8 cellular contexts compared by ENCODE assay signal in genomic region chr1:155208656-155209372, GRCh38. TPM values are rescaled to one million over a fixed set of nuclear protein-coding genes. Genes with fewer than 3 reads are reported as not detected.
DNase-seq lines count a peak whose midpoint lies in the region; ATAC-seq and TF ChIP-seq lines count a peak whose summit lies in the region.

A gene with protein sequence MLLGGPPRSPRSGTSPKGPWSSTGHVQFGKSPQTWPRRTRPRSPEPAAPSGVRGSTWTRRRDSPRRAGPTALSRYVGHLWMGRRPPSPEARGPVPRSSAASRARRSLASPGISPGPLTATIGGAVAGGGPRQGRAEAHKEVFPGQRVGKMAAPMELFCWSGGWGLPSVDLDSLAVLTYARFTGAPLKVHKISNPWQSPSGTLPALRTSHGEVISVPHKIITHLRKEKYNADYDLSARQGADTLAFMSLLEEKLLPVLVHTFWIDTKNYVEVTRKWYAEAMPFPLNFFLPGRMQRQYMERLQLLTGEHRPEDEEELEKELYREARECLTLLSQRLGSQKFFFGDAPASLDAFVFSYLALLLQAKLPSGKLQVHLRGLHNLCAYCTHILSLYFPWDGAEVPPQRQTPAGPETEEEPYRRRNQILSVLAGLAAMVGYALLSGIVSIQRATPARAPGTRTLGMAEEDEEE (plus strand): TSS chr1:155208695. CDS start chr1:155208805, 110 bp downstream.

- H3K4me1 ChIP-seq in SJCRH30 (no peaks in the 10 kb centered on the region; the same call in none of the 2 replicates), foreskin keratinocyte (peaks cover 12% of the 10 kb centered on the region), neuron (ENCODE audit: insufficient read depth, low read length) (peaks cover 30% of the 10 kb centered on the region), subcutaneous abdominal adipose tissue (ENCODE audit: control insufficient read depth in 5 of 5, insufficient read depth in 5 of 5, low read length in 5 of 5) (peaks cover 8 to 30% (median 28%) of the 10 kb centered on the region in 5 donors)

- H3K9ac ChIP-seq in subcutaneous abdominal adipose tissue (ENCODE audit: low read length in 5 of 5) = peak within 1 kb of the TSS; percentile 90 to 97 (median 94)

- TF ChIP-seq CTCF in LNCaP clone FGC (IDR thresholded peaks at IDR 0.05; ENCODE audit: control insufficient read depth, extremely low read depth, insufficient read depth) (no peak), foreskin keratinocyte (conservative IDR thresholded peaks at IDR 0.05) (no peak)

- DNase-seq in DMS53 treated with DMSO at 0.1 percent for 48 hours (lab: John Stamatoyannopoulos, UW; ENCODE audit: unreplicated experiment) (peak; percentile 63), LNCaP clone FGC (ENCODE audit: low read depth) (no peak), SJCRH30 (peak; percentile 87 to 88), activated gamma-delta T cell treated with Interleukin-2 at 50 U/mL for 16 hours (peak; percentile 84), foreskin keratinocyte (peak; percentile 32 to 64)

- H3K9me3 ChIP-seq in SJCRH30 (replicated peaks) (no peaks in the 10 kb centered on the region), neuron (ENCODE audit: low read length) (no peaks in the 10 kb centered on the region), subcutaneous abdominal adipose tissue (ENCODE audit: control insufficient read depth in 5 of 5, low read length in 5 of 5) (no peaks in the 10 kb centered on the region)

- H3K36me3 ChIP-seq in SJCRH30 = no peaks in the 10 kb centered on the region
- peaks cover 15% of the 10 kb centered on the region for H3K36me3 ChIP-seq in neuron (ENCODE audit: insufficient read depth, low read length)
- peaks cover 0 to 26% (median 5%) of the 10 kb centered on the region in 5 donors for H3K36me3 ChIP-seq in subcutaneous abdominal adipose tissue (ENCODE audit: control insufficient read depth in 5 of 5, insufficient read depth in 5 of 5, low read length in 5 of 5)

- peak within 1 kb of the TSS; percentile 36 for H2AFZ ChIP-seq in neuron (ENCODE audit: low read depth, low read length)

- ATAC-seq in GM21723 (IDR thresholded peaks at IDR 0.05; ENCODE audit: unreplicated experiment) (peak; percentile 75), foreskin keratinocyte (peak; percentile 75)

- H3K27ac ChIP-seq in SJCRH30 = peak within 1 kb of the TSS; percentile 85
- peak within 1 kb of the TSS; percentile 80 for H3K27ac ChIP-seq in foreskin keratinocyte
- peak within 1 kb of the TSS; percentile 99 for H3K27ac ChIP-seq in subcutaneous abdominal adipose tissue (ENCODE audit: low read depth, low read length)

- H3K27me3 ChIP-seq in SJCRH30 (no peaks in the 10 kb centered on the region), foreskin keratinocyte (no peaks in the 10 kb centered on the region), neuron (ENCODE audit: insufficient read depth, low read length) (no peaks in the 10 kb centered on the region), subcutaneous abdominal adipose tissue (ENCODE audit: control insufficient read depth in 5 of 5, insufficient read depth in 4 of 5, low read length in 5 of 5) (no peaks in the 10 kb centered on the region)

- H3K4me3 ChIP-seq in LNCaP clone FGC (ENCODE audit: low read depth, low read length) = peak within 1 kb of the TSS; percentile 94
- H3K4me3 ChIP-seq in SJCRH30 = peak within 1 kb of the TSS; percentile 82
- peak within 1 kb of the TSS; percentile 66 for H3K4me3 ChIP-seq in neuron (ENCODE audit: low read length)
- H3K4me3 ChIP-seq in subcutaneous abdominal adipose tissue (ENCODE audit: low read depth in 1 of 5, low read length in 5 of 5) = peak within 1 kb of the TSS; percentile 78 to 97 (median 94)

RNA-seq across cellular contexts. Expression of the gene that starts here (rescaled TPM):
- 25.2 and 31.7 TPM in 2 replicates for total RNA-seq in SJCRH30 (2014; rRNA removed; shearing (Covaris generic))
- 71.7 and 72.2 TPM in 2 replicates for total RNA-seq in foreskin keratinocyte
- polyA plus RNA-seq in foreskin keratinocyte = 92.6 and 97.3 TPM in 2 replicates
